Comparison of ENCODE assay signal across 2 cellular contexts in genomic region chr22:20422965-20423635, GRCh38.
TF ChIP-seq lines count a peak whose summit lies in the region.

No MANE protein-coding gene starts in this region.

TF ChIP-seq in K562, 482 proteins besides CTCF, POLR2A, EP300 and RAD21 (continues in another document):
- TF ChIP-seq PYGO2 (tag; IDR thresholded peaks at IDR 0.05) (no peak), ARID3A (IDR thresholded peaks at IDR 0.05; ENCODE audit: borderline replicate concordance, low read depth, low read length) (no peak), NFRKB (IDR thresholded peaks at IDR 0.05; ENCODE audit: low read depth) (no peak), MCM2 (IDR thresholded peaks at IDR 0.05; ENCODE audit: low read depth) (no peak), NFYB (IDR thresholded peaks at IDR 0.05; ENCODE audit: extremely low read depth, insufficient read length) (no peak), SRSF1 (IDR thresholded peaks at IDR 0.05; ENCODE audit: low read depth, low read length) (no peak), ZNF518B (CRISPR knock-in tag; IDR thresholded peaks at IDR 0.05) (no peak), TEAD1 (CRISPR knock-in tag; IDR thresholded peaks at IDR 0.05) (peak in 1 of 2 experiments; percentile 58; a peak in 1 of 4 replicates), L3MBTL2 (IDR thresholded peaks at IDR 0.05) (no peak), BRCA1 (IDR thresholded peaks at IDR 0.05) (no peak), BRCA1 (CRISPR knock-in tag; IDR thresholded peaks at IDR 0.05) (peak; percentile 73; the same call in 1 of the 2 replicates), MTA1 (IDR thresholded peaks at IDR 0.05; ENCODE audit: borderline replicate concordance) (no peak), SETDB1 (IDR thresholded peaks at IDR 0.05; ENCODE audit: low read length) (no peak), NR0B1 (IDR thresholded peaks at IDR 0.05; ENCODE audit: partially characterized antibody) (no peak), SMARCB1 (IDR thresholded peaks at IDR 0.05; ENCODE audit: insufficient read length, low read depth) (no peak), ARID4B (CRISPR knock-in tag; IDR thresholded peaks at IDR 0.05) (peak; percentile 69; the same call in 1 of the 2 replicates)

TF ChIP-seq in GM12891, 5 proteins besides CTCF, POLR2A, EP300 and RAD21:
- TF ChIP-seq SPI1 (IDR thresholded peaks at IDR 0.05; ENCODE audit: low read depth, low read length) (no peak), TAF1 (IDR thresholded peaks at IDR 0.05; ENCODE audit: low read depth, low read length) (no peak), POLR2AphosphoS5 (IDR thresholded peaks at IDR 0.05; ENCODE audit: low read depth, low read length) (no peak), PAX5 (IDR thresholded peaks at IDR 0.05; ENCODE audit: insufficient read depth, low read length, severe bottlenecking) (no peak), POU2F2 (IDR thresholded peaks at IDR 0.05; ENCODE audit: low read depth, low read length) (no peak)
